ENCODE assay signal across 12 cellular contexts in genomic region chr5:88452820-88453219, GRCh38.
DNase-seq lines count a peak whose midpoint lies in the region.
"Had no signal": no experiment of that assay in that cellular context is flagged by ENCODE, and none has a peak within 500 bp of the region (broad histone marks: within the 10 kb centered on the region; RNA-seq: fewer than 3 reads in every experiment).

No MANE protein-coding gene starts in this region.

- no peaks in the 10 kb centered on the region for H3K36me3 ChIP-seq in mesendoderm (ENCODE audit: control insufficient read depth, insufficient read depth, low read length)
- H3K36me3 ChIP-seq: pancreas had no signal

- H3K27ac ChIP-seq in mesendoderm (ENCODE audit: low read depth, low read length): no peak overlapping the region
- H3K27ac ChIP-seq: pancreas had no signal

- H3K79me1 ChIP-seq in mesendoderm (ENCODE audit: low read length): no peaks in the 10 kb centered on the region

- no peak overlapping the region for H3K56ac ChIP-seq in mesendoderm (ENCODE audit: low read length)

- H3K4ac ChIP-seq in mesendoderm (ENCODE audit: low read depth, low read length): no peak overlapping the region

- no peak overlapping the region for H3K4me2 ChIP-seq in mesendoderm (ENCODE audit: low read length)

- no CpG with 5 or more reads among the region's 1 CpG for WGBS in mesendoderm (ENCODE audit: extremely low coverage, insufficient coverage, low lambda C conversion rate)

- no peak overlapping the region for H3K9ac ChIP-seq in mesendoderm (ENCODE audit: low read length)

- no peak overlapping the region for H3K18ac ChIP-seq in mesendoderm (ENCODE audit: low read length)

- H3K4me1 ChIP-seq in mesendoderm (ENCODE audit: control insufficient read depth, low read depth, low read length): no peaks in the 10 kb centered on the region
- H3K4me1 ChIP-seq: pancreas had no signal

- no peaks in the 10 kb centered on the region for H3K79me2 ChIP-seq in mesendoderm (ENCODE audit: control insufficient read depth, insufficient read depth, low read length)

- no peak overlapping the region for H2BK120ac ChIP-seq in mesendoderm (ENCODE audit: low read depth, low read length)

- H3K4me3 ChIP-seq in mesendoderm (ENCODE audit: low read length): no peak overlapping the region
- H3K4me3 ChIP-seq: pancreas had no signal

- no peak overlapping the region for H3K23ac ChIP-seq in mesendoderm (ENCODE audit: low read length)

- H2BK5ac ChIP-seq in mesendoderm (ENCODE audit: low read length): no peak overlapping the region

- no peaks in the 10 kb centered on the region for H3K27me3 ChIP-seq in mesendoderm (ENCODE audit: insufficient read depth, low read length, poor library complexity)
- H3K27me3 ChIP-seq: pancreas had no signal

- H4K5ac ChIP-seq in mesendoderm (ENCODE audit: low read length): no peak overlapping the region

- H4K8ac ChIP-seq in mesendoderm (ENCODE audit: low read depth, low read length): no peak overlapping the region

- no peak overlapping the region for H2AK5ac ChIP-seq in mesendoderm (ENCODE audit: low read length)

- DNase-seq in GM03348 (ENCODE audit: low spot score) (peak; percentile 20), OCI-M1 (lab: John Stamatoyannopoulos, UW) (peak; percentile 19), dermis blood vessel endothelial cell (peak; percentile 15), mesendoderm (peak; percentile 22), SIG-M5 treated with dmso at 0.1 percent for 504 hours (lab: John Stamatoyannopoulos, UW; ENCODE audit: unreplicated experiment) (no peak), HCEC 1CT (no peak)
- DNase-seq in activated CD4-positive, CD25-positive, alpha-beta regulatory T cell treated with anti-CD3 and anti-CD28 coated beads, Interleukin-2, amount 50 U/mL, for 72 hours: no peak
- DNase-seq: amniotic stem cell; NCI-H1417 treated with DMSO at 0.1 percent for 48 hours; NCI-H2171 treated with DMSO at 0.1 percent for 48 hours; pancreas; stimulated activated CD4-positive, alpha-beta T cell treated with anti-CD3 and anti-CD28 coated beads, Interleukin-2, amount 100 ng/mL, for 48 hours had no signal

- H2BK15ac ChIP-seq in mesendoderm (replicated peaks; ENCODE audit: low read depth): no peak overlapping the region

Comparison
In these comparisons a context has a peak if more than half of its experiments do, and no peak if none do; other contexts are left out.
1. DNase-seq: peak in GM03348 (single experiment), OCI-M1 (single experiment), dermis blood vessel endothelial cell (single experiment) and mesendoderm (single experiment); none in SIG-M5 treated with dmso at 0.1 percent for 504 hours (single experiment), HCEC 1CT (single experiment) and activated CD4-positive, CD25-positive, alpha-beta regulatory T cell treated with anti-CD3 and anti-CD28 coated beads, Interleukin-2, amount 50 U/mL, for 72 hours (single experiment).